Comparison of ENCODE assay signal across 1 cellular context in genomic region chr4:103075435-103075893, GRCh38.
TF ChIP-seq lines count a peak whose summit lies in the region.

No MANE protein-coding gene starts in this region.

TF ChIP-seq in HepG2, 621 proteins besides CTCF, POLR2A, EP300 and RAD21 (continued from another document and continues in another):
- TF ChIP-seq KIAA2018 (CRISPR knock-in tag; IDR thresholded peaks at IDR 0.05; ENCODE audit: borderline replicate concordance) (no peak), HOMEZ (CRISPR knock-in tag; IDR thresholded peaks at IDR 0.05; ENCODE audit: low read depth) (peak; percentile 95), FOXO4 (CRISPR knock-in tag; conservative IDR thresholded peaks at IDR 0.05) (0 out of 2 replicates have a peak, but pooled peaks have one; percentile 13), HCFC1 (IDR thresholded peaks at IDR 0.05; ENCODE audit: low read depth, low read length) (no peak), ZNF263 (CRISPR knock-in tag; IDR thresholded peaks at IDR 0.05) (no peak), ZNF678 (CRISPR knock-in tag; IDR thresholded peaks at IDR 0.05) (0 out of 2 replicates have a peak, but pooled peaks have one; percentile 17), SOX13 (IDR thresholded peaks at IDR 0.05) (no peak), SOX13 (CRISPR knock-in tag; conservative IDR thresholded peaks at IDR 0.05 in 1 of 2, IDR thresholded peaks at IDR 0.05 in 1 of 2) (peak in 1 of 2 experiments; percentile 87; a peak in 2 of 4 replicates), ZNF230 (CRISPR knock-in tag; IDR thresholded peaks at IDR 0.05) (no peak), ELF3 (CRISPR knock-in tag; IDR thresholded peaks at IDR 0.05) (peak; percentile 64; the same call in 1 of the 2 replicates), ZBTB25 (CRISPR knock-in tag; IDR thresholded peaks at IDR 0.05) (no peak; the same call in 1 of the 2 replicates), TARDBP (CRISPR knock-in tag; IDR thresholded peaks at IDR 0.05) (peak; percentile 62; the same call in 1 of the 2 replicates), POLR2AphosphoS2 (IDR thresholded peaks at IDR 0.05; ENCODE audit: low read depth, low read length) (no peak), RAD51 (IDR thresholded peaks at IDR 0.05; ENCODE audit: borderline replicate concordance) (peak; percentile 17; the same call in 1 of the 2 replicates), DR1 (CRISPR knock-in tag; IDR thresholded peaks at IDR 0.05) (no peak), THAP11 (CRISPR knock-in tag; IDR thresholded peaks at IDR 0.05) (peak; percentile 70), ASH2L (IDR thresholded peaks at IDR 0.05; ENCODE audit: insufficient read length, low read depth, low read length) (no peak), MLXIP (CRISPR knock-in tag; IDR thresholded peaks at IDR 0.05; ENCODE audit: borderline replicate concordance) (peak; percentile 84; the same call in 1 of the 2 replicates), ZNF234 (CRISPR knock-in tag; conservative IDR thresholded peaks at IDR 0.05) (no peak), NKX3-1 (CRISPR knock-in tag; IDR thresholded peaks at IDR 0.05) (0 out of 2 replicates have a peak, but pooled peaks have one; percentile 44), HNF4A (CRISPR knock-in tag; IDR thresholded peaks at IDR 0.05) (peak; percentile 98), ZNF746 (CRISPR knock-in tag; IDR thresholded peaks at IDR 0.05) (no peak), ONECUT2 (CRISPR knock-in tag; IDR thresholded peaks at IDR 0.05) (0 out of 2 replicates have a peak, but pooled peaks have one; percentile 18), MXD4 (CRISPR knock-in tag; IDR thresholded peaks at IDR 0.05) (peak; percentile 50), SP1 (IDR thresholded peaks at IDR 0.05) (no peak), SP1 (CRISPR knock-in tag; IDR thresholded peaks at IDR 0.05) (no peak), ZGPAT (CRISPR knock-in tag; IDR thresholded peaks at IDR 0.05) (peak; percentile 77), ZNF343 (CRISPR knock-in tag; IDR thresholded peaks at IDR 0.05) (0 out of 2 replicates have a peak, but pooled peaks have one; percentile 29), ZNF496 (CRISPR knock-in tag; IDR thresholded peaks at IDR 0.05; ENCODE audit: insufficient replicate concordance) (no peak), ZNF530 (CRISPR knock-in tag; IDR thresholded peaks at IDR 0.05; ENCODE audit: low read depth) (no peak), ARNTL (CRISPR knock-in tag; IDR thresholded peaks at IDR 0.05) (peak; percentile 86), ZBTB42 (CRISPR knock-in tag; IDR thresholded peaks at IDR 0.05) (no peak), USF2 (IDR thresholded peaks at IDR 0.05; ENCODE audit: low read depth, low read length) (peak; percentile 75), USF2 (CRISPR knock-in tag; IDR thresholded peaks at IDR 0.05; ENCODE audit: borderline replicate concordance) (peak; percentile 77; the same call in 1 of the 2 replicates)
- TF ChIP-seq, protein P1, sequence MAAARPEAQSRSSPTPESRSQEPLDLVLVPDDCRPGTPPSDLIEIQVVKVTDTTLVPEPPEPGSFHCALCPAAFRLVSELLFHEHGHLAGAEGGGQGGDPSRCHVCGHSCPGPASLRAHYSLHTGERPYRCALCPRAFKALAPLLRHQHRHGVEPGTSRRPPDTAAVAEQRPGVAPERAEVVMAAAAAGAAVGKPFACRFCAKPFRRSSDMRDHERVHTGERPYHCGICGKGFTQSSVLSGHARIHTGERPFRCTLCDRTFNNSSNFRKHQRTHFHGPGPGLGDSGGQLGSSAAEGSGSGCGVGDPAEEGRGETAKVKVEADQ (CRISPR knock-in tag; IDR thresholded peaks at IDR 0.05; ENCODE audit: borderline replicate concordance): 0 out of 2 replicates have a peak, but pooled peaks have one; percentile 42
- TF ChIP-seq, protein P2, sequence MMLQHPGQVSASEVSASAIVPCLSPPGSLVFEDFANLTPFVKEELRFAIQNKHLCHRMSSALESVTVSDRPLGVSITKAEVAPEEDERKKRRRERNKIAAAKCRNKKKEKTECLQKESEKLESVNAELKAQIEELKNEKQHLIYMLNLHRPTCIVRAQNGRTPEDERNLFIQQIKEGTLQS (CRISPR knock-in tag; IDR thresholded peaks at IDR 0.05): 0 out of 2 replicates have a peak, but pooled peaks have one; percentile 39
- TF ChIP-seq, protein P3, sequence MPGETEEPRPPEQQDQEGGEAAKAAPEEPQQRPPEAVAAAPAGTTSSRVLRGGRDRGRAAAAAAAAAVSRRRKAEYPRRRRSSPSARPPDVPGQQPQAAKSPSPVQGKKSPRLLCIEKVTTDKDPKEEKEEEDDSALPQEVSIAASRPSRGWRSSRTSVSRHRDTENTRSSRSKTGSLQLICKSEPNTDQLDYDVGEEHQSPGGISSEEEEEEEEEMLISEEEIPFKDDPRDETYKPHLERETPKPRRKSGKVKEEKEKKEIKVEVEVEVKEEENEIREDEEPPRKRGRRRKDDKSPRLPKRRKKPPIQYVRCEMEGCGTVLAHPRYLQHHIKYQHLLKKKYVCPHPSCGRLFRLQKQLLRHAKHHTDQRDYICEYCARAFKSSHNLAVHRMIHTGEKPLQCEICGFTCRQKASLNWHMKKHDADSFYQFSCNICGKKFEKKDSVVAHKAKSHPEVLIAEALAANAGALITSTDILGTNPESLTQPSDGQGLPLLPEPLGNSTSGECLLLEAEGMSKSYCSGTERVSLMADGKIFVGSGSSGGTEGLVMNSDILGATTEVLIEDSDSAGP (CRISPR knock-in tag; IDR thresholded peaks at IDR 0.05; ENCODE audit: borderline replicate concordance): peak; percentile 85; the same call in 1 of the 2 replicates
